Comparison of ENCODE assay signal across 1 cellular context in genomic region chr3:32018723-32019564, GRCh38.
TF ChIP-seq lines count a peak whose summit lies in the region.

No MANE protein-coding gene starts in this region.

TF ChIP-seq in GM12878, 131 proteins besides CTCF, POLR2A, EP300 and RAD21:
- no peak for TF ChIP-seq ETV6 (conservative IDR thresholded peaks at IDR 0.05 in 1 of 2, IDR thresholded peaks at IDR 0.05 in 1 of 2; ENCODE audit: borderline replicate concordance in 1 of 2, low read depth in 1 of 2)
- TF ChIP-seq IRF5 (IDR thresholded peaks at IDR 0.05; ENCODE audit: borderline replicate concordance) = no peak
- no peak for TF ChIP-seq CEBPB (IDR thresholded peaks at IDR 0.05; ENCODE audit: borderline replicate concordance in 1 of 2, low read depth in 2 of 2, low read length in 2 of 2)
- no peak for TF ChIP-seq RCOR1 (conservative IDR thresholded peaks at IDR 0.05; ENCODE audit: low read depth, low read length)
- no peak for TF ChIP-seq SKIL (IDR thresholded peaks at IDR 0.05; ENCODE audit: low read depth, poor library complexity, severe bottlenecking)
- TF ChIP-seq NFIC (IDR thresholded peaks at IDR 0.05; ENCODE audit: low read depth, low read length) = no peak
- peak; percentile 65; the same call in 1 of the 2 replicates for TF ChIP-seq SMC3 (IDR thresholded peaks at IDR 0.05; ENCODE audit: borderline replicate concordance, low read length)
- no peak for TF ChIP-seq BCLAF1 (IDR thresholded peaks at IDR 0.05)
TF ChIP-seq in GM12878: peak in this region for 1.
